In the genomic region with DNA sequence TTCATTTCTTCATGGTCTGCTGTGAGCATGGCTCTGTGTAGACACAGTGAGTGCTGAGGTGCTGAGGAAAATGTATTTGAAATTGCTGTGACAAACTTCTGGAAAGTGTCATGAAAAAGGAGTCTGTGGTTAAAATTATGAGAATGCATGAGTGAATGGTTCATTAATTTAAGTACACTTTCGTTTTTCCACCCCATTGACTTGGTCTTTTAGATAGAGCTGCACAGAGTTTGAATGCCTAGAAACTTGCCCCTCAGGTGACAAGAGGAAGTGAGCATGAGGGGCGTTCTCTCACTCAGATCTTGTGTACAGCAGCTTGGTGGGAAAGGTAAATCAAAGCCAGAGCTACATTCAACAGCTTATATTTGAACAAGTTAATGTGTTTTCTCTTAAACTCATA, we compare ENCODE assay signal across 18 cellular contexts.
"Had no signal": no experiment of that assay in that cellular context is flagged by ENCODE, and none has a peak within 500 bp of the region (broad histone marks: within the 10 kb centered on the region; RNA-seq: fewer than 3 reads in every experiment).

No MANE protein-coding gene starts in this region.

- ATAC-seq: effector memory CD8-positive, alpha-beta T cell; gastroesophageal sphincter; left colon; sciatic nerve; stimulated activated memory B cell treated with anti-CD40 and anti-IgM and Interleukin-4, amounts not matched to agents 10 μg/mL and 1 μg/mL and 100 μg/mL, for 72 hours had no signal

- DNase-seq: effector memory CD8-positive, alpha-beta T cell; glutamatergic neuron; left colon; mesendoderm; naive B cell; occipital lobe; pancreas; retina; spleen; stimulated activated CD4-positive, alpha-beta T cell treated with anti-CD3 and anti-CD28 coated beads, Interleukin-15, amount 100 ng/mL, for 24 hours; stimulated activated CD4-positive, alpha-beta T cell treated with anti-CD3 and anti-CD28 coated beads, Interleukin-1b, Interleukin-23, amount 100 ng/mL, for 48 hours; stimulated activated CD4-positive, alpha-beta T cell treated with anti-CD3 and anti-CD28 coated beads, Interleukin-4, amount 100 ng/mL, for 24 hours; stomach; substantia nigra; transverse colon had no signal
